11 cellular contexts compared by ENCODE assay signal in genomic region chr5:159581502-159582249, GRCh38.
DNase-seq lines count a peak whose midpoint lies in the region; ATAC-seq and TF ChIP-seq lines count a peak whose summit lies in the region.
"Had no signal": no experiment of that assay in that cellular context is flagged by ENCODE, and none has a peak within 500 bp of the region (broad histone marks: within the 10 kb centered on the region; RNA-seq: fewer than 3 reads in every experiment).

No MANE protein-coding gene starts in this region.

- no peak for ATAC-seq in GM18907 (IDR thresholded peaks at IDR 0.05; ENCODE audit: unreplicated experiment)

- no peak overlapping the region for H3K4me3 ChIP-seq in kidney epithelial cell (ENCODE audit: low read depth, low read length)

- no peaks in the 10 kb centered on the region for H3K36me3 ChIP-seq in kidney epithelial cell (ENCODE audit: control insufficient read depth, insufficient read depth, low read length)

- TF ChIP-seq CTCF in kidney epithelial cell (IDR thresholded peaks at IDR 0.05; ENCODE audit: insufficient read depth, low read length, poor library complexity, severe bottlenecking), result peak; percentile 11

- DNase-seq in Caki2 (ENCODE audit: low read depth) (peak; percentile 100), HS-27A (ENCODE audit: low read depth) (peak; percentile 76), SW480 (ENCODE audit: low spot score) (peak; percentile 96), kidney epithelial cell (ENCODE audit: low read depth) (peak; percentile 90), NCI-H526 (lab: John Stamatoyannopoulos, UW) (no peak), NCI-H1048 (lab: John Stamatoyannopoulos, UW) (no peak), 8988T (no peak)
- DNase-seq: amniotic stem cell; kidney; stimulated activated CD4-positive, alpha-beta T cell treated with anti-CD3 and anti-CD28 coated beads, Interleukin-4, amount 100 ng/mL, for 4 hours had no signal

- no peaks in the 10 kb centered on the region for H3K27me3 ChIP-seq in kidney epithelial cell (ENCODE audit: control insufficient read depth, insufficient read depth, low read length)

- in situ Hi-C loops in Caki2 (cut with HindIII; ENCODE audit: low pct_unique_long_range_greater_than_20kb, low sequenced_read_pairs), result loop anchor here (10.0 kb wide), 1 partner anchor 323 kb away; no protein-coding TSS in a partner anchor

Comparison
In these comparisons a context has a peak if more than half of its experiments do, and no peak if none do; other contexts are left out.
1. DNase-seq: peak in Caki2 (single experiment), HS-27A (single experiment), SW480 (single experiment) and kidney epithelial cell (single experiment); none in NCI-H526 (0 of 2), NCI-H1048 (single experiment) and 8988T (single experiment).